Comparison of ENCODE assay signal across 15 cellular contexts in genomic region chr1:235767795-235768194, GRCh38.
DNase-seq lines count a peak whose midpoint lies in the region; ATAC-seq, FAIRE-seq and TF ChIP-seq lines count a peak whose summit lies in the region.
"Had no signal": no experiment of that assay in that cellular context is flagged by ENCODE, and none has a peak within 500 bp of the region (broad histone marks: within the 10 kb centered on the region; RNA-seq: fewer than 3 reads in every experiment).

No MANE protein-coding gene starts in this region.

- H3K4me3 Mint-ChIP-seq in activated B cell treated with CpG ODN at 0.5 μM for 24 hours (no peak overlapping the region), endothelial cell (ENCODE audit: unreplicated experiment) (no peak overlapping the region)
- H3K4me3 Mint-ChIP-seq: brain, HFFc6 had no signal

- no peaks in the 10 kb centered on the region for H3K9me2 ChIP-seq in PC-3 (replicated peaks; ENCODE audit: low read length)

- no peaks in the 10 kb centered on the region for H3F3A ChIP-seq in PC-3 (ENCODE audit: low read length, unreplicated experiment)

- peak; percentile 85 for ATAC-seq in GM18517 (IDR thresholded peaks at IDR 0.05; ENCODE audit: unreplicated experiment)
- peak; percentile 89 for ATAC-seq in HG03039 (IDR thresholded peaks at IDR 0.05; ENCODE audit: unreplicated experiment)
- ATAC-seq in activated B cell treated with CpG ODN at 0.5 μM for 24 hours (ENCODE audit: low read depth), result peak; percentile 89
- ATAC-seq in PC-3, result no peak
- no peak for ATAC-seq in HepG2
- ATAC-seq: left ventricle myocardium superior had no signal

- no peaks in the 10 kb centered on the region for H4K20me1 ChIP-seq in PC-3 (ENCODE audit: low read length)
- H4K20me1 ChIP-seq in HepG2 (ENCODE audit: insufficient read depth, low read length), result no peaks in the 10 kb centered on the region

- no peak overlapping the region for H3K27ac ChIP-seq in PC-3 (ENCODE audit: low read length)
- no peak overlapping the region for H3K27ac ChIP-seq in HepG2 (ENCODE audit: extremely low read length, insufficient read depth, low read length)
- H3K27ac ChIP-seq: SJSA1 had no signal

- H3K9ac ChIP-seq in PC-3 (ENCODE audit: low read length), result no peak overlapping the region
- no peak overlapping the region for H3K9ac ChIP-seq in HepG2 (ENCODE audit: insufficient read depth, low read depth, low read length)

- H3K36me3 ChIP-seq in PC-3 (ENCODE audit: low read depth, low read length) (no peaks in the 10 kb centered on the region), HepG2 (replicated peaks in 1 of 2; ENCODE audit: control insufficient read depth in 1 of 2, insufficient read depth in 2 of 2, low read length in 2 of 2) (no peaks in the 10 kb centered on the region)
- H3K36me3 ChIP-seq: SJSA1 had no signal

- no peaks in the 10 kb centered on the region for H3K79me2 ChIP-seq in PC-3 (ENCODE audit: low read length)
- H3K79me2 ChIP-seq in HepG2 (ENCODE audit: insufficient read depth, low read length), result no peaks in the 10 kb centered on the region

- 63% methylated on average over 2 of the region's 2 CpGs for WGBS in HepG2 (ENCODE audit: low lambda C conversion rate)

- H3K27me3 Mint-ChIP-seq in activated B cell treated with CpG ODN at 0.5 μM for 24 hours (no peaks in the 10 kb centered on the region), endothelial cell (ENCODE audit: unreplicated experiment) (no peaks in the 10 kb centered on the region)
- H3K27me3 Mint-ChIP-seq: brain had no signal

- peak; percentile 42 for DNase-seq in GM20000 (ENCODE audit: low spot score)
- DNase-seq in activated B cell treated with CpG ODN at 0.5 μM for 24 hours, result no peak
- DNase-seq in activated gamma-delta T cell (lab: John Stamatoyannopoulos, UW), result no peak
- no peak for DNase-seq in PC-3
- DNase-seq in endothelial cell (ENCODE audit: low spot score), result no peak
- no peak for DNase-seq in HepG2 (ENCODE audit: low spot score)
- DNase-seq: activated CD8-positive, alpha-beta memory T cell treated with anti-CD3 and anti-CD28 coated beads for 24 hours; HFFc6; left ventricle myocardium superior; NCI-H187; posterior cingulate gyrus had no signal

- H3K27me3 ChIP-seq in PC-3 (ENCODE audit: low read length), result no peaks in the 10 kb centered on the region
- no peaks in the 10 kb centered on the region for H3K27me3 ChIP-seq in HepG2 (ENCODE audit: control insufficient read depth in 1 of 2, insufficient read depth in 2 of 2, low read length in 2 of 2)
- H3K27me3 ChIP-seq: SJSA1 had no signal

- intact Hi-C loops in activated B cell treated with CpG ODN at 0.5 μM for 24 hours (cut with micrococcal nuclease) (loop anchor here (5.0 kb wide), 2 partner anchors 75 to 205 kb away; no protein-coding TSS in a partner anchor), PC-3 (cut with micrococcal nuclease) (no loop called here), HepG2 (cut with micrococcal nuclease; ENCODE audit: unreplicated experiment) (no loop called here)

- TF ChIP-seq EP300 in HepG2 (IDR thresholded peaks at IDR 0.05; ENCODE audit: low read depth in 2 of 2, low read length in 2 of 2), result no peak
- TF ChIP-seq EP300 in HepG2 (CRISPR knock-in tag; IDR thresholded peaks at IDR 0.05; ENCODE audit: borderline replicate concordance), result no peak

- TF ChIP-seq RAD21 in HepG2 (CRISPR knock-in tag; IDR thresholded peaks at IDR 0.05), result no peak

- TF ChIP-seq CTCF in GM20000 (IDR thresholded peaks at IDR 0.05; ENCODE audit: extremely low read depth, missing control alignments), result no peak
- TF ChIP-seq CTCF in activated B cell treated with CpG ODN at 0.5 μM for 24 hours (IDR thresholded peaks at IDR 0.05), result no peak
- no peak for TF ChIP-seq CTCF in PC-3 (conservative IDR thresholded peaks at IDR 0.05; ENCODE audit: low read depth, low read length)
- TF ChIP-seq CTCF in endothelial cell (IDR thresholded peaks at IDR 0.05; ENCODE audit: unreplicated experiment), result no peak
- no peak for TF ChIP-seq CTCF in HepG2 (CRISPR knock-in tag; IDR thresholded peaks at IDR 0.05)

- H3K27ac Mint-ChIP-seq in activated B cell treated with CpG ODN at 0.5 μM for 24 hours (no peak overlapping the region), endothelial cell (ENCODE audit: unreplicated experiment) (no peak overlapping the region)
- H3K27ac Mint-ChIP-seq: brain, HFFc6 had no signal

- no TSS peak for BruUV-seq in PC-3 (replicated peaks; lab: Mats Ljungman, UMichigan)
- BruUV-seq in HepG2 (replicated peaks; lab: Mats Ljungman, UMichigan), result no TSS peak

- POLR2A ChIA-PET in activated B cell treated with CpG ODN at 0.5 μM for 24 hours (lab: Charles Lee) (no interaction called here), PC-3 (lab: Charles Lee; ENCODE audit: unreplicated experiment) (no interaction called here), HepG2 (lab: Yijun Ruan, JAX) (no interaction called here)

- CTCF ChIA-PET in activated B cell treated with CpG ODN at 0.5 μM for 24 hours (lab: Charles Lee) (interaction anchor here (0.8 to 2.1 kb wide), 2 partner anchors 75 to 204 kb away, joined by 3 to 12 read pairs; no protein-coding TSS in a partner anchor), PC-3 (lab: Charles Lee) (no interaction called here), HepG2 (lab: Yijun Ruan, JAX; ENCODE audit: low intra/inter-chr PET ratio, low total read pairs) (no interaction called here)

- TF ChIP-seq POLR2A in HepG2 (IDR thresholded peaks at IDR 0.05; ENCODE audit: insufficient read depth in 1 of 2, low read depth in 2 of 2, low read length in 2 of 2), result no peak

- H2AFZ ChIP-seq in PC-3 (ENCODE audit: low read length) (no peak overlapping the region), HepG2 (ENCODE audit: low read length) (no peak overlapping the region)

- no peaks in the 10 kb centered on the region for H3K9me3 Mint-ChIP-seq in activated B cell treated with CpG ODN at 0.5 μM for 24 hours
- H3K9me3 Mint-ChIP-seq in endothelial cell (ENCODE audit: unreplicated experiment), result no peaks in the 10 kb centered on the region
- H3K9me3 Mint-ChIP-seq: brain, HFFc6 had no signal

- H3K4me1 Mint-ChIP-seq in activated B cell treated with CpG ODN at 0.5 μM for 24 hours, result peaks cover 20% of the 10 kb centered on the region
- no peaks in the 10 kb centered on the region for H3K4me1 Mint-ChIP-seq in endothelial cell (ENCODE audit: unreplicated experiment)
- H3K4me1 Mint-ChIP-seq: brain had no signal

- no peak for FAIRE-seq in HepG2 (lab: Jason Lieb, UNC)

- H3K4me3 ChIP-seq in PC-3 (ENCODE audit: low read length), result no peak overlapping the region
- no peak overlapping the region for H3K4me3 ChIP-seq in HepG2 (replicated peaks in 1 of 3; ENCODE audit: insufficient read depth in 1 of 3, low read depth in 2 of 3, low read length in 3 of 3)
- H3K4me3 ChIP-seq: SJSA1 had no signal

- H3K4me2 ChIP-seq in PC-3 (ENCODE audit: low read length) (no peak overlapping the region), HepG2 (ENCODE audit: low read depth, low read length) (no peak overlapping the region)

- H3K9me3 ChIP-seq in PC-3 (ENCODE audit: low read length) (no peaks in the 10 kb centered on the region), HepG2 (ENCODE audit: low read length) (no peaks in the 10 kb centered on the region)
- H3K9me3 ChIP-seq: SJSA1 had no signal

- H3K4me1 ChIP-seq in PC-3 (ENCODE audit: insufficient read depth, low read length) (no peaks in the 10 kb centered on the region), HepG2 (ENCODE audit: insufficient read depth, low read length) (no peaks in the 10 kb centered on the region)
- H3K4me1 ChIP-seq: SJSA1 had no signal

- H3K36me3 Mint-ChIP-seq in activated B cell treated with CpG ODN at 0.5 μM for 24 hours (ENCODE audit: low read depth) (peaks cover 35% of the 10 kb centered on the region), endothelial cell (ENCODE audit: low read depth, unreplicated experiment) (no peaks in the 10 kb centered on the region)

- in situ Hi-C loops in HepG2 (cut with HindIII; ENCODE audit: extremely low pct_ligation_motif_present, low pct_unique_long_range_greater_than_20kb), result no loop called here

TF ChIP-seq in HepG2, 621 proteins besides CTCF, POLR2A, EP300 and RAD21 (continues in another document):
- TF ChIP-seq ZNF326 (CRISPR knock-in tag; IDR thresholded peaks at IDR 0.05; ENCODE audit: borderline replicate concordance) (no peak), ARID5B (CRISPR knock-in tag; IDR thresholded peaks at IDR 0.05) (no peak), IRF1 (CRISPR knock-in tag; IDR thresholded peaks at IDR 0.05; ENCODE audit: low read depth) (no peak), ZNF619 (CRISPR knock-in tag; IDR thresholded peaks at IDR 0.05) (no peak)

Comparison
In these comparisons a context has a peak if more than half of its experiments do, and no peak if none do; other contexts are left out.
1. ATAC-seq: peak in GM18517 (single experiment), HG03039 (single experiment) and activated B cell treated with CpG ODN at 0.5 μM for 24 hours (single experiment); none in PC-3 (single experiment) and HepG2 (single experiment).